17 cellular contexts compared by ENCODE assay signal in the genomic region with DNA sequence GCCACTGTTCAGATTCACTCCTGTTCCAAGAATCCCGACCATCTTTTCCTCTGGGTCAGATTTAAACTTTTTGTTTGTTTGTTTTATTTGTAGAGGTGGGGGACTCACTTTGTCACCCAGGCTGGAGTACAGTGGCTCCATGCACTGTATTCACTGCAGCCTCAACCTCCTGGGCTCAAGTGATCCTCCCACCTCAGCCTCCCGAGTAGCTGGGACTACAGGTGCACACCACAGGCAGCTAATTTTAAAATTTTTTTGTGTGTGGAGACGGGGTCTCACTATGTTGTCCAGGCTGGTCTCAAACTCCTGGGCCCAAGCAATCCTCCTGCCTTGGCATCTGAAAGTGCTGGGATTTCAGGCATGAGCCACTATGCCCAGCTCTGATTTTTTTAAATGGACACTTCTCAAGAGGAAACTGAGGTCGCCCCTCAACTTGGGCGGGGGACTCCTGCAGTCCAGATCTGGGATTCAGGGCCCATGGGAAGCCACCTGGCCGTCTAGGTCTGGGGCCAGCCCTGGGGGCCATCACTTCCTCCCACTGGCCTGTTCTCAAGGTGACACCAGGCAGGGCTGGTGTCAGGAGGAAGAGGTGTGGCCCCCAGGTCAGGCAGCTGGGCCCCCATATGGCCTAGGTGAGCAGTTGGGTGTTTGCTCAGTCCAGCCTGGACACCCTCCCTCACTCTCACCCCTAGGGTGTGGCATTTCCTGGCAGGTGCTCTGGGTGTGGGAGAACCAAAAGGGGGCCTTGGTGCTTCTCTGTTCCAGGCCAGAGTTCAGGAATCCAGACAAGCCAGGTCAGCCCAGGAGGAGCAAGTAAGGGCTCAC. TPM values are rescaled to one million over a fixed set of nuclear protein-coding genes. Genes with fewer than 3 reads are reported as not detected.
DNase-seq lines count a peak whose midpoint lies in the region; ATAC-seq, FAIRE-seq and TF ChIP-seq lines count a peak whose summit lies in the region.
"Had no signal": no experiment of that assay in that cellular context is flagged by ENCODE, and none has a peak within 500 bp of the region (broad histone marks: within the 10 kb centered on the region; RNA-seq: fewer than 3 reads in every experiment).

No MANE protein-coding gene starts in this region.

- no peak overlapping the region for H2AK5ac ChIP-seq in trophoblast cell (ENCODE audit: low read length)

- H3K27me3 ChIP-seq in HCT116 (ENCODE audit: insufficient read depth, low read length) (no peaks in the 10 kb centered on the region), keratinocyte (ENCODE audit: control insufficient read depth, extremely low read depth, insufficient read depth, low read length) (no peaks in the 10 kb centered on the region), trophoblast cell (ENCODE audit: insufficient read depth, low read length) (peaks cover 14% of the 10 kb centered on the region), GM23248 (replicated peaks; ENCODE audit: insufficient read depth) (peaks cover 28% of the 10 kb centered on the region)

- H3K4me3 ChIP-seq in HCT116 (replicated peaks in 1 of 2; ENCODE audit: low read depth in 1 of 2, low read length in 2 of 2) (peak overlapping the region; percentile 75 to 90), keratinocyte (ENCODE audit: control insufficient read depth in 2 of 3, extremely low read depth in 1 of 3, insufficient read depth in 2 of 3, low read depth in 1 of 3, low read length in 3 of 3) (peak overlapping the region in 2 of 3 experiments; percentile 70 to 75), trophoblast cell (ENCODE audit: low read depth, low read length) (peak overlapping the region; percentile 20), GM23248 (no peak overlapping the region)
- H3K4me3 ChIP-seq: BLaER1, cardiac muscle cell, gastrocnemius medialis had no signal

- RAD21 ChIA-PET in HCT116 (lab: Charles Lee; ENCODE audit: low non-redundant PET in 1 of 2, low total read pairs in 2 of 2, uncharacterized antibody in 2 of 2, unreplicated experiment in 2 of 2): interaction anchor here in 1 of 2 experiments (1.0 kb wide), 1 partner anchor 48 kb away, joined by 3 read pairs; no protein-coding TSS in a partner anchor

- peak overlapping the region; percentile 86 for H3K9ac ChIP-seq in HCT116 (ENCODE audit: low read length)
- H3K9ac ChIP-seq in keratinocyte (ENCODE audit: control insufficient read depth, extremely low read depth, insufficient read depth, low read length): no peak overlapping the region
- H3K9ac ChIP-seq in trophoblast cell (ENCODE audit: low read length): no peak overlapping the region
- no peak overlapping the region for H3K9ac ChIP-seq in GM23248
- H3K9ac ChIP-seq: BLaER1 had no signal

- no peak overlapping the region for H3K14ac ChIP-seq in trophoblast cell (ENCODE audit: low read length)

- peaks cover 45% of the 10 kb centered on the region for H3K79me2 ChIP-seq in HCT116 (ENCODE audit: insufficient read depth, low read length)
- H3K79me2 ChIP-seq in keratinocyte (ENCODE audit: control insufficient read depth, insufficient read depth, low read length): peaks cover 2% of the 10 kb centered on the region
- H3K79me2 ChIP-seq in trophoblast cell (ENCODE audit: control insufficient read depth, insufficient read depth, low read length, poor library complexity): no peaks in the 10 kb centered on the region
- no peaks in the 10 kb centered on the region for H3K79me2 ChIP-seq in GM23248 (ENCODE audit: insufficient read depth)

- no peaks in the 10 kb centered on the region for H3K9me1 ChIP-seq in keratinocyte (ENCODE audit: control insufficient read depth, extremely low read depth, insufficient read depth, low read length)

- H3K27ac ChIP-seq in HCT116 (ENCODE audit: low read depth, low read length) (peak overlapping the region; percentile 84), keratinocyte (ENCODE audit: control insufficient read depth, insufficient read depth, low read length) (peak overlapping the region; percentile 63), trophoblast cell (ENCODE audit: low read depth, low read length) (no peak overlapping the region), GM23248 (no peak overlapping the region)
- H3K27ac ChIP-seq: BLaER1, cardiac muscle cell, gastrocnemius medialis had no signal

- dilution Hi-C loops in keratinocyte (cut with MboI; ENCODE audit: extremely low pct_ligation_motif_present, low sequenced_read_pairs): no loop called here

- BruUV-seq in HCT116 (replicated peaks; lab: Mats Ljungman, UMichigan): no TSS peak

- H3K4me1 ChIP-seq in HCT116 (ENCODE audit: control insufficient read depth in 1 of 2, insufficient read depth in 2 of 2, low read length in 2 of 2) (peaks cover 53 to 82% of the 10 kb centered on the region in 2 experiments), keratinocyte (ENCODE audit: control insufficient read depth, extremely low read depth, insufficient read depth, low read length) (peaks cover 42% of the 10 kb centered on the region), trophoblast cell (ENCODE audit: control insufficient read depth in 1 of 2, insufficient read depth in 2 of 2, low read length in 2 of 2) (peaks cover 0 to 11% of the 10 kb centered on the region in 2 experiments), GM23248 (ENCODE audit: insufficient read depth) (no peaks in the 10 kb centered on the region)
- H3K4me1 ChIP-seq: gastrocnemius medialis had no signal

- no peak overlapping the region for H4K91ac ChIP-seq in trophoblast cell (ENCODE audit: low read depth, low read length)

- no peaks in the 10 kb centered on the region for H3F3A ChIP-seq in GM23248 (ENCODE audit: insufficient read depth)

- no peaks in the 10 kb centered on the region for H3K36me3 ChIP-seq in HCT116 (ENCODE audit: control insufficient read depth in 1 of 2, insufficient read depth in 2 of 2, low read length in 2 of 2)
- no peaks in the 10 kb centered on the region for H3K36me3 ChIP-seq in keratinocyte (ENCODE audit: control insufficient read depth in 2 of 2, extremely low read depth in 1 of 2, insufficient read depth in 2 of 2, low read length in 2 of 2)
- H3K36me3 ChIP-seq in trophoblast cell (ENCODE audit: control insufficient read depth in 1 of 2, insufficient read depth in 2 of 2, low read length in 2 of 2): no peaks in the 10 kb centered on the region
- H3K36me3 ChIP-seq in GM23248 (ENCODE audit: low read depth): no peaks in the 10 kb centered on the region
- H3K36me3 ChIP-seq: BLaER1, cardiac muscle cell, gastrocnemius medialis had no signal

- no peak overlapping the region for H4K12ac ChIP-seq in trophoblast cell (ENCODE audit: low read depth, low read length)

- H3K4ac ChIP-seq in trophoblast cell (ENCODE audit: low read depth, low read length): no peak overlapping the region

- POLR2A ChIA-PET in HCT116 (lab: Charles Lee): interaction anchor here (0.8 to 3.4 kb wide), 6 partner anchors 9 to 202 kb away, joined by 3 to 20 read pairs (median 6); partner anchors contain the start of gene RPL18A

- CTCF ChIA-PET in HCT116 (lab: Charles Lee): interaction anchor here (1.2 to 2.7 kb wide), 3 partner anchors 13 to 137 kb away, joined by 3 to 10 read pairs (median 3); partner anchors contain the start of gene CCDC124

- H2AFZ ChIP-seq in HCT116 (ENCODE audit: low read depth, low read length, poor library complexity, severe bottlenecking) (no peak overlapping the region), keratinocyte (ENCODE audit: control insufficient read depth, low read length) (no peak overlapping the region), trophoblast cell (ENCODE audit: insufficient read depth, low read length, poor library complexity) (no peak overlapping the region), GM23248 (no peak overlapping the region)

- no peaks in the 10 kb centered on the region for H3K79me1 ChIP-seq in trophoblast cell (ENCODE audit: low read length)

- H3K23ac ChIP-seq in trophoblast cell (ENCODE audit: low read length): no peak overlapping the region

- H3K9me3 ChIP-seq in HCT116 (ENCODE audit: control insufficient read depth in 1 of 2, insufficient read depth in 1 of 2, low read depth in 1 of 2, low read length in 2 of 2) (no peaks in the 10 kb centered on the region), keratinocyte (ENCODE audit: control insufficient read depth, low read depth, low read length) (no peaks in the 10 kb centered on the region), trophoblast cell (ENCODE audit: insufficient read depth, low read depth, low read length) (peaks cover 13% of the 10 kb centered on the region), GM23248 (ENCODE audit: low read depth) (no peaks in the 10 kb centered on the region)
- H3K9me3 ChIP-seq: BLaER1, gastrocnemius medialis had no signal

- TF ChIP-seq CTCF in HCT116 (IDR thresholded peaks at IDR 0.05 in 2 of 3, conservative IDR thresholded peaks at IDR 0.05 in 1 of 3; ENCODE audit: borderline replicate concordance in 1 of 3, insufficient read depth in 1 of 3, low read depth in 2 of 3, low read length in 2 of 3): no peak
- no peak for TF ChIP-seq CTCF in keratinocyte (optimal IDR thresholded peaks at IDR 0.05 in 1 of 3, IDR thresholded peaks at IDR 0.05 in 1 of 3, conservative IDR thresholded peaks at IDR 0.05 in 1 of 3; ENCODE audit: extremely low read depth in 1 of 3, insufficient read depth in 2 of 3, low read length in 3 of 3)
- TF ChIP-seq CTCF in GM20000 (IDR thresholded peaks at IDR 0.05; ENCODE audit: extremely low read depth, missing control alignments): no peak

- peak; percentile 21 for ATAC-seq in HCT116
- ATAC-seq: gastrocnemius medialis; stimulated activated naive CD8-positive, alpha-beta T cell treated with anti-CD3 and anti-CD28 coated beads, Interleukin-15, Interleukin-2, amounts not matched to agents 100 U/mL and 50 U/mL, for 24 hours had no signal

- in situ Hi-C loops in GM23248 (cut with MboI): no loop called here

- H2BK120ac ChIP-seq in trophoblast cell (ENCODE audit: insufficient read depth, low read length, poor library complexity): no peak overlapping the region

- no peak overlapping the region for H3K18ac ChIP-seq in trophoblast cell (ENCODE audit: low read length)

- FAIRE-seq in keratinocyte (lab: Jason Lieb, UNC) (no peak), H54 (lab: Jason Lieb, UNC) (no peak)

- TF ChIP-seq RAD21 in HCT116 (IDR thresholded peaks at IDR 0.05; ENCODE audit: low read depth): no peak

- H2BK12ac ChIP-seq in trophoblast cell (ENCODE audit: low read length): no peak overlapping the region

- H4K20me1 ChIP-seq in HCT116 (ENCODE audit: insufficient read depth) (no peaks in the 10 kb centered on the region), keratinocyte (ENCODE audit: control insufficient read depth, extremely low read depth, insufficient read depth, low read length) (no peaks in the 10 kb centered on the region), GM23248 (ENCODE audit: insufficient read depth) (no peaks in the 10 kb centered on the region)
- H4K20me1 ChIP-seq: BLaER1 had no signal

- no CpG with 5 or more reads among the region's 6 CpGs for WGBS in trophoblast cell (ENCODE audit: extremely low coverage, insufficient coverage, insufficient read length)
- 69 to 70% methylated on average over 6 of the region's 6 CpGs for WGBS in GM23248 (ENCODE audit: low coverage in 1 of 2, low lambda C conversion rate in 2 of 2, missing lambda C conversion rate in 2 of 2), 2 experiments

- H2BK5ac ChIP-seq in trophoblast cell (ENCODE audit: low read depth, low read length, poor library complexity): no peak overlapping the region

- H4K8ac ChIP-seq in trophoblast cell (ENCODE audit: low read depth, low read length): no peak overlapping the region

- DNase-seq in HCT116 (ENCODE audit: low read depth, low spot score): peak; percentile 33
- peak; percentile 91 for DNase-seq in SW480 (ENCODE audit: low spot score)
- DNase-seq in keratinocyte (ENCODE audit: low read depth, low spot score): no peak
- DNase-seq in trophoblast cell: peak; percentile 85 to 86
- no peak for DNase-seq in GM20000 (ENCODE audit: low spot score)
- no peak for DNase-seq in NCI-H2171 (lab: John Stamatoyannopoulos, UW)
- DNase-seq in H54 (ENCODE audit: insufficient read length, low spot score): no peak
- DNase-seq in GM23248: no peak
- DNase-seq: activated CD4-positive, alpha-beta T cell treated with anti-CD3 and anti-CD28 coated beads for 4 hours; activated T-cell treated with anti-CD3 and anti-CD28 coated beads for 4 hours; gastrocnemius medialis; NCI-H2081 treated with DMSO at 0.1 percent for 48 hours; stimulated activated naive CD8-positive, alpha-beta T cell treated with anti-CD3 and anti-CD28 coated beads, Interleukin-15, Interleukin-2, amounts not matched to agents 100 U/mL and 50 U/mL, for 24 hours; T-helper 9 cell had no signal

- TF ChIP-seq POLR2A in HCT116 (IDR thresholded peaks at IDR 0.05; ENCODE audit: borderline replicate concordance, extremely low read depth, insufficient read depth, insufficient read length) (no peak), H54 (IDR thresholded peaks at IDR 0.05; ENCODE audit: low read depth, low read length) (no peak)

- H3K9me2 ChIP-seq in HCT116 (ENCODE audit: insufficient read depth) (no peaks in the 10 kb centered on the region), GM23248 (ENCODE audit: insufficient read depth) (no peaks in the 10 kb centered on the region)

- peak overlapping the region; percentile 93 for H3K4me2 ChIP-seq in HCT116 (ENCODE audit: low read length)
- H3K4me2 ChIP-seq in keratinocyte (ENCODE audit: control insufficient read depth, extremely low read depth, insufficient read depth, low read depth, low read length): peak overlapping the region; percentile 76
- H3K4me2 ChIP-seq in trophoblast cell (ENCODE audit: low read length): no peak overlapping the region
- H3K4me2 ChIP-seq in GM23248 (ENCODE audit: unreplicated experiment): no peak overlapping the region
- H3K4me2 ChIP-seq: BLaER1 had no signal

- intact Hi-C loops in HCT116 (cut with micrococcal nuclease): loop anchor here (2.0 to 5.0 kb wide), 2 partner anchors 17 to 46 kb away; no protein-coding TSS in a partner anchor

RNA-seq across cellular contexts. Expression of gene B3GNT3, which starts 1.3 kb away (rescaled TPM):
- total RNA-seq in HCT116 (2021; ENCODE audit: unreplicated experiment): 22.2 TPM
- 30.3 and 34.5 TPM in 2 replicates for polyA plus RNA-seq in HCT116 (2012)
- polyA plus RNA-seq in keratinocyte: 3.6 to 5.1 TPM (median 4.4 TPM) in 3 replicates
- 0.59 TPM for polyA plus RNA-seq in keratinocyte (2011; ENCODE audit: low read depth)
- polyA plus RNA-seq in keratinocyte (2011; cell fraction: cytosol; rRNA removed): 1.9 and 2.4 TPM in 2 replicates
- polyA plus RNA-seq in keratinocyte (2011; cell fraction: nucleus; rRNA removed): 6.2 and 7.7 TPM in 2 replicates
- 6.2 and 7.2 TPM in 2 replicates for polyA plus RNA-seq in keratinocyte (2012; ENCODE audit: low replicate concordance)
- 4.9 to 12.7 TPM (median 4.9 TPM) in 3 replicates for polyA minus RNA-seq in keratinocyte
- 5.4 TPM for polyA minus RNA-seq in keratinocyte (2011; cell fraction: cytosol; rRNA and poly(A)+ RNA removed)
- 6.3 and 9.2 TPM in 2 replicates for polyA minus RNA-seq in keratinocyte (2011; cell fraction: nucleus; rRNA and poly(A)+ RNA removed)
- 0.19 TPM in 2 replicates for polyA plus RNA-seq in trophoblast cell (2013)
- not detected in 2 replicates for total RNA-seq in GM23248 (2014; rRNA removed; shearing (Covaris generic))
- not detected in 2 replicates for polyA plus RNA-seq in GM23248 (2016; fragmentation: Nextera tagmentation; extraction: Ambion mirVana)
- total RNA-seq: cardiac muscle cell, osteocyte had no signal
- polyA plus RNA-seq: cardiac muscle cell had no signal

RNA-seq across cellular contexts. Expression of gene INSL3, which starts 25.1 kb away (rescaled TPM):
- total RNA-seq in HCT116 (2021; ENCODE audit: unreplicated experiment): 0.96 TPM
- 0.98 and 1.7 TPM in 2 replicates for polyA plus RNA-seq in HCT116 (2012)
- polyA plus RNA-seq in keratinocyte (0.19 to 0.24 TPM in 2 of 3 replicates, not detected in the other), GM23248 (2016; fragmentation: Nextera tagmentation; extraction: Ambion mirVana) (not detected in 2 replicates)
- not detected for polyA plus RNA-seq in keratinocyte (2011; ENCODE audit: low read depth)
- 0.62 and 0.94 TPM in 2 replicates for polyA plus RNA-seq in keratinocyte (2011; cell fraction: cytosol; rRNA removed)
- polyA plus RNA-seq in keratinocyte (2011; cell fraction: nucleus; rRNA removed): 0.42 TPM in 1 of 2 replicates, not detected in the other
- polyA plus RNA-seq in keratinocyte (2012; ENCODE audit: low replicate concordance): 0.16 and 0.99 TPM in 2 replicates
- 0.51 to 1.5 TPM in 2 of 3 replicates, not detected in the other for polyA minus RNA-seq in keratinocyte
- polyA minus RNA-seq in keratinocyte (2011; cell fraction: cytosol; rRNA and poly(A)+ RNA removed): not detected
- polyA minus RNA-seq in keratinocyte (2011; cell fraction: nucleus; rRNA and poly(A)+ RNA removed): not detected in 2 replicates
- 0.08 and 0.10 TPM in 2 replicates for polyA plus RNA-seq in trophoblast cell (2013)
- not detected in 2 replicates for total RNA-seq in GM23248 (2014; rRNA removed; shearing (Covaris generic))
- total RNA-seq: gastrocnemius medialis, osteocyte had no signal
- polyA plus RNA-seq: cardiac muscle cell had no signal

RNA-seq across cellular contexts. Expression of gene FCHO1, which starts 44.9 kb away (rescaled TPM):
- 28.1 TPM for total RNA-seq in HCT116 (2021; ENCODE audit: unreplicated experiment)
- 36.8 and 37.2 TPM in 2 replicates for polyA plus RNA-seq in HCT116 (2012)
- polyA plus RNA-seq in keratinocyte: 0.14 to 0.22 TPM (median 0.21 TPM) in 3 replicates
- polyA plus RNA-seq in keratinocyte (2011; ENCODE audit: low read depth): 2.6 TPM
- polyA plus RNA-seq in keratinocyte (2011; cell fraction: cytosol; rRNA removed): 0.36 and 0.81 TPM in 2 replicates
- polyA plus RNA-seq in keratinocyte (2011; cell fraction: nucleus; rRNA removed): 0.42 and 0.69 TPM in 2 replicates
- 3.3 and 4.1 TPM in 2 replicates for polyA plus RNA-seq in keratinocyte (2012; ENCODE audit: low replicate concordance)
- 0.26 to 5.0 TPM (median 0.66 TPM) in 3 replicates for polyA minus RNA-seq in keratinocyte
- 4.6 TPM for polyA minus RNA-seq in keratinocyte (2011; cell fraction: cytosol; rRNA and poly(A)+ RNA removed)
- polyA minus RNA-seq in keratinocyte (2011; cell fraction: nucleus; rRNA and poly(A)+ RNA removed): not detected in 2 replicates
- 0.88 and 0.90 TPM in 2 replicates for polyA plus RNA-seq in trophoblast cell (2013)
- 0.43 and 0.89 TPM in 2 replicates for total RNA-seq in GM23248 (2014; rRNA removed; shearing (Covaris generic))
- polyA plus RNA-seq in GM23248 (2016; fragmentation: Nextera tagmentation; extraction: Ambion mirVana): 0.96 and 1.1 TPM in 2 replicates

RNA-seq across cellular contexts. Expression of gene JAK3, which starts 51.6 kb away (rescaled TPM):
- 5.7 TPM for total RNA-seq in HCT116 (2021; ENCODE audit: unreplicated experiment)
- 3.7 and 3.8 TPM in 2 replicates for polyA plus RNA-seq in HCT116 (2012)
- polyA plus RNA-seq in keratinocyte (0.37 to 0.59 TPM (median 0.50 TPM) in 3 replicates), GM23248 (2016; fragmentation: Nextera tagmentation; extraction: Ambion mirVana) (4.1 and 5.0 TPM in 2 replicates)
- polyA plus RNA-seq in keratinocyte (2011; ENCODE audit: low read depth): 0.22 TPM
- 0.51 and 0.55 TPM in 2 replicates for polyA plus RNA-seq in keratinocyte (2011; cell fraction: cytosol; rRNA removed)
- 0.65 and 1.1 TPM in 2 replicates for polyA plus RNA-seq in keratinocyte (2011; cell fraction: nucleus; rRNA removed)
- polyA plus RNA-seq in keratinocyte (2012; ENCODE audit: low replicate concordance): 0.28 and 0.58 TPM in 2 replicates
- polyA minus RNA-seq in keratinocyte: 0.58 to 0.79 TPM (median 0.62 TPM) in 3 replicates
- not detected for polyA minus RNA-seq in keratinocyte (2011; cell fraction: cytosol; rRNA and poly(A)+ RNA removed)
- polyA minus RNA-seq in keratinocyte (2011; cell fraction: nucleus; rRNA and poly(A)+ RNA removed): 0.11 and 0.23 TPM in 2 replicates
- 0.26 and 0.29 TPM in 2 replicates for polyA plus RNA-seq in trophoblast cell (2013)
- 5.9 and 8.7 TPM in 2 replicates for total RNA-seq in GM23248 (2014; rRNA removed; shearing (Covaris generic))

Comparison
In these comparisons a context has a peak if more than half of its experiments do, and no peak if none do; other contexts are left out.
1. DNase-seq: peak in HCT116 (single experiment), SW480 (single experiment) and trophoblast cell (2 of 2); none in keratinocyte (single experiment), GM20000 (single experiment), NCI-H2171 (single experiment), H54 (single experiment) and GM23248 (single experiment).
2. H3K27ac ChIP-seq: peak in HCT116 (single experiment) and keratinocyte (single experiment); none in trophoblast cell (single experiment) and GM23248 (single experiment).
3. H3K4me2 ChIP-seq: peak in HCT116 (single experiment) and keratinocyte (single experiment); none in trophoblast cell (single experiment) and GM23248 (single experiment).
4. RNA of gene B3GNT3, which starts 1.3 kb away (total RNA-seq): 22.2 TPM in HCT116 (single experiment); not detected in GM23248; every median in the first group is over 10 times any median in the second.
5. RNA of gene FCHO1, which starts 44.9 kb away (total RNA-seq): 28.1 TPM in HCT116 (single experiment); 0.43 to 0.89 TPM in GM23248; every median in the first group is over 10 times any median in the second.